1 cellular context compared by ENCODE assay signal in the genomic region with DNA sequence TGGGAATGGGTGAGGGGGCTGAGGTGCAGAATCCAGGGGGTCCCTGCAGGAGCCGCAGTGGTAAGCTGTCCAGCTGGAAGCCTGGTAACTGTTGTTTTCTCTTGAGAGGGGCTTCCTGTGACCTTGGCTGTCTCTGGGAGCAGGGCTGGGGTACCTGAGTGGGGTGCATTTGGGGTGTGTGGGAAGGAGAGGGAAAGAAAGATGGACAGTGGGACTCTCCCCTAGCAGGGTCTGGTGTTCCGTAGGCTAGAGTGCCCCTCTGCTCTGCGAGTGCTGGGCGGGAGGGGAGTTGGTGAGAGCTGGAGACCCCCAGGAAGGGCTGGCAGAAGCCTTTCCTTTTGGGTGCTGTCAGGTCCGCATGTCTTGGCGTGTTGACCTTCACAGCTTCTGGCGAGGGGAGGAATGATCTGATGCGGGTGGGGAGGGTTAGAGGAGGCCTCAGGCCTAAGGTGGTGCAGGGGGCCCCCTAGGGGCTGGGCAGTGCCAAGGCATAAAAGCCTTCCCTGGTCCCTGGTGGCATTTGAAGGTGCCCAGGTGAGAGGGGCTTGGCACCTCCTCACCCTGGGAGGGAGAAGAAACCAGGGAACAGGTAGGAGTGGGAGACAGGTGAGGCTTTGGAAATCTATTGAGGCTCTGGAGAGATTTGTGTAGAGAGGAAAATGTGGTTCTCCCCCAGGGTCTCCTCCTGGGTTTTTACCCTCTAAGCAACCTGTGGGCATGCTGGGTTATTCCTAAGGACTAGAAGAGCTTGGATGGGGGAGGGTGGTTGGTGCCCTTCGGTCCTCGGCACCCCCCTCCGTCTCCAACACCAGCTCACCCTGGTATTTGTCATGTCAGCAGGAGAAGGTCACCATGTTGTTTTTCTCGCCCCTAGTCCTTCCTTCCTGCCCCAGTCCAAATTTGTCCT.
TF ChIP-seq lines count a peak whose summit lies in the region.

No MANE protein-coding gene starts in this region.

TF ChIP-seq in HepG2, 621 proteins besides CTCF, POLR2A, EP300 and RAD21 (continued from another document and continues in another):
- TF ChIP-seq SMAD3 (CRISPR knock-in tag; IDR thresholded peaks at IDR 0.05) (no peak), ZNF543 (CRISPR knock-in tag; IDR thresholded peaks at IDR 0.05) (0 out of 2 replicates have a peak, but pooled peaks have one; percentile 26), FLYWCH1 (CRISPR knock-in tag; IDR thresholded peaks at IDR 0.05) (no peak), MBD4 (IDR thresholded peaks at IDR 0.05; ENCODE audit: borderline replicate concordance, low read length) (no peak), NPAS2 (CRISPR knock-in tag; IDR thresholded peaks at IDR 0.05; ENCODE audit: borderline replicate concordance) (no peak), TGIF2 (CRISPR knock-in tag; IDR thresholded peaks at IDR 0.05) (peak; percentile 71; the same call in 1 of the 2 replicates), ZC3H13 (CRISPR knock-in tag; IDR thresholded peaks at IDR 0.05) (peak; percentile 65; the same call in 1 of the 2 replicates), TMF1 (CRISPR knock-in tag; IDR thresholded peaks at IDR 0.05; ENCODE audit: low read depth) (no peak), MAFK (conservative IDR thresholded peaks at IDR 0.05 in 1 of 2, IDR thresholded peaks at IDR 0.05 in 1 of 2; ENCODE audit: low read length in 2 of 2) (peak; percentile 73 to 85), ARNT2 (CRISPR knock-in tag; IDR thresholded peaks at IDR 0.05; ENCODE audit: low read depth) (peak; percentile 25; the same call in 1 of the 2 replicates), YEATS4 (CRISPR knock-in tag; IDR thresholded peaks at IDR 0.05; ENCODE audit: borderline replicate concordance) (no peak), ZNF282 (IDR thresholded peaks at IDR 0.05; ENCODE audit: partially characterized antibody) (no peak), MBNL3 (CRISPR knock-in tag; conservative IDR thresholded peaks at IDR 0.05) (no peak), SIX1 (CRISPR knock-in tag; IDR thresholded peaks at IDR 0.05; ENCODE audit: borderline replicate concordance) (no peak), KAT7 (CRISPR knock-in tag; IDR thresholded peaks at IDR 0.05; ENCODE audit: borderline replicate concordance) (peak; percentile 92), ZNF713 (CRISPR knock-in tag; IDR thresholded peaks at IDR 0.05) (0 out of 2 replicates have a peak, but pooled peaks have one; percentile 74), FOXA1 (IDR thresholded peaks at IDR 0.05) (no peak), FOXA1 (CRISPR knock-in tag; IDR thresholded peaks at IDR 0.05) (peak; percentile 67), ZNF782 (CRISPR knock-in tag; IDR thresholded peaks at IDR 0.05; ENCODE audit: borderline replicate concordance) (peak; percentile 28; the same call in 1 of the 2 replicates), SMAD9 (CRISPR knock-in tag; IDR thresholded peaks at IDR 0.05) (0 out of 2 replicates have a peak, but pooled peaks have one; percentile 66), ZSCAN20 (CRISPR knock-in tag; IDR thresholded peaks at IDR 0.05; ENCODE audit: borderline replicate concordance) (no peak), ZNF510 (CRISPR knock-in tag; IDR thresholded peaks at IDR 0.05; ENCODE audit: low read depth) (no peak), DMAP1 (CRISPR knock-in tag; IDR thresholded peaks at IDR 0.05) (peak; percentile 45), NFIC (IDR thresholded peaks at IDR 0.05; ENCODE audit: low read length) (no peak), HNF4G (IDR thresholded peaks at IDR 0.05; ENCODE audit: borderline replicate concordance, low read depth, low read length) (no peak), HNF4G (CRISPR knock-in tag; IDR thresholded peaks at IDR 0.05; ENCODE audit: borderline replicate concordance, low read depth) (no peak), JARID2 (CRISPR knock-in tag; IDR thresholded peaks at IDR 0.05; ENCODE audit: insufficient replicate concordance) (no peak), MED8 (CRISPR knock-in tag; IDR thresholded peaks at IDR 0.05; ENCODE audit: insufficient replicate concordance) (no peak), ZNF749 (CRISPR knock-in tag; IDR thresholded peaks at IDR 0.05; ENCODE audit: borderline replicate concordance) (no peak), HNF4A (CRISPR knock-in tag; IDR thresholded peaks at IDR 0.05) (no peak; the same call in 1 of the 2 replicates), ZNF598 (CRISPR knock-in tag; IDR thresholded peaks at IDR 0.05; ENCODE audit: borderline replicate concordance) (peak; percentile 35; the same call in 1 of the 2 replicates), ZNF790 (CRISPR knock-in tag; IDR thresholded peaks at IDR 0.05; ENCODE audit: borderline replicate concordance) (0 out of 2 replicates have a peak, but pooled peaks have one; percentile 45), ZNF20 (CRISPR knock-in tag; IDR thresholded peaks at IDR 0.05) (no peak), SMC3 (IDR thresholded peaks at IDR 0.05; ENCODE audit: low read length) (0 out of 2 replicates have a peak, but pooled peaks have one; percentile 28), ZNF3 (CRISPR knock-in tag; IDR thresholded peaks at IDR 0.05) (0 out of 2 replicates have a peak, but pooled peaks have one; percentile 22), FOSL2 (CRISPR knock-in tag; IDR thresholded peaks at IDR 0.05) (peak; percentile 43; the same call in 1 of the 2 replicates), CEBPG (CRISPR knock-in tag; IDR thresholded peaks at IDR 0.05) (no peak)
- TF ChIP-seq, protein P1, sequence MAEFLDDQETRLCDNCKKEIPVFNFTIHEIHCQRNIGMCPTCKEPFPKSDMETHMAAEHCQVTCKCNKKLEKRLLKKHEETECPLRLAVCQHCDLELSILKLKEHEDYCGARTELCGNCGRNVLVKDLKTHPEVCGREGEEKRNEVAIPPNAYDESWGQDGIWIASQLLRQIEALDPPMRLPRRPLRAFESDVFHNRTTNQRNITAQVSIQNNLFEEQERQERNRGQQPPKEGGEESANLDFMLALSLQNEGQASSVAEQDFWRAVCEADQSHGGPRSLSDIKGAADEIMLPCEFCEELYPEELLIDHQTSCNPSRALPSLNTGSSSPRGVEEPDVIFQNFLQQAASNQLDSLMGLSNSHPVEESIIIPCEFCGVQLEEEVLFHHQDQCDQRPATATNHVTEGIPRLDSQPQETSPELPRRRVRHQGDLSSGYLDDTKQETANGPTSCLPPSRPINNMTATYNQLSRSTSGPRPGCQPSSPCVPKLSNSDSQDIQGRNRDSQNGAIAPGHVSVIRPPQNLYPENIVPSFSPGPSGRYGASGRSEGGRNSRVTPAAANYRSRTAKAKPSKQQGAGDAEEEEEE (CRISPR knock-in tag; IDR thresholded peaks at IDR 0.05; ENCODE audit: borderline replicate concordance) = no peak
- TF ChIP-seq, protein P2, sequence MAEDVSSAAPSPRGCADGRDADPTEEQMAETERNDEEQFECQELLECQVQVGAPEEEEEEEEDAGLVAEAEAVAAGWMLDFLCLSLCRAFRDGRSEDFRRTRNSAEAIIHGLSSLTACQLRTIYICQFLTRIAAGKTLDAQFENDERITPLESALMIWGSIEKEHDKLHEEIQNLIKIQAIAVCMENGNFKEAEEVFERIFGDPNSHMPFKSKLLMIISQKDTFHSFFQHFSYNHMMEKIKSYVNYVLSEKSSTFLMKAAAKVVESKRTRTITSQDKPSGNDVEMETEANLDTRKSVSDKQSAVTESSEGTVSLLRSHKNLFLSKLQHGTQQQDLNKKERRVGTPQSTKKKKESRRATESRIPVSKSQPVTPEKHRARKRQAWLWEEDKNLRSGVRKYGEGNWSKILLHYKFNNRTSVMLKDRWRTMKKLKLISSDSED (CRISPR knock-in tag; IDR thresholded peaks at IDR 0.05) = no peak
- TF ChIP-seq, protein P3, sequence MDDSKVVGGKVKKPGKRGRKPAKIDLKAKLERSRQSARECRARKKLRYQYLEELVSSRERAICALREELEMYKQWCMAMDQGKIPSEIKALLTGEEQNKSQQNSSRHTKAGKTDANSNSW (CRISPR knock-in tag; IDR thresholded peaks at IDR 0.05; ENCODE audit: borderline replicate concordance) = 0 out of 2 replicates have a peak, but pooled peaks have one; percentile 41
- TF ChIP-seq, protein P4, sequence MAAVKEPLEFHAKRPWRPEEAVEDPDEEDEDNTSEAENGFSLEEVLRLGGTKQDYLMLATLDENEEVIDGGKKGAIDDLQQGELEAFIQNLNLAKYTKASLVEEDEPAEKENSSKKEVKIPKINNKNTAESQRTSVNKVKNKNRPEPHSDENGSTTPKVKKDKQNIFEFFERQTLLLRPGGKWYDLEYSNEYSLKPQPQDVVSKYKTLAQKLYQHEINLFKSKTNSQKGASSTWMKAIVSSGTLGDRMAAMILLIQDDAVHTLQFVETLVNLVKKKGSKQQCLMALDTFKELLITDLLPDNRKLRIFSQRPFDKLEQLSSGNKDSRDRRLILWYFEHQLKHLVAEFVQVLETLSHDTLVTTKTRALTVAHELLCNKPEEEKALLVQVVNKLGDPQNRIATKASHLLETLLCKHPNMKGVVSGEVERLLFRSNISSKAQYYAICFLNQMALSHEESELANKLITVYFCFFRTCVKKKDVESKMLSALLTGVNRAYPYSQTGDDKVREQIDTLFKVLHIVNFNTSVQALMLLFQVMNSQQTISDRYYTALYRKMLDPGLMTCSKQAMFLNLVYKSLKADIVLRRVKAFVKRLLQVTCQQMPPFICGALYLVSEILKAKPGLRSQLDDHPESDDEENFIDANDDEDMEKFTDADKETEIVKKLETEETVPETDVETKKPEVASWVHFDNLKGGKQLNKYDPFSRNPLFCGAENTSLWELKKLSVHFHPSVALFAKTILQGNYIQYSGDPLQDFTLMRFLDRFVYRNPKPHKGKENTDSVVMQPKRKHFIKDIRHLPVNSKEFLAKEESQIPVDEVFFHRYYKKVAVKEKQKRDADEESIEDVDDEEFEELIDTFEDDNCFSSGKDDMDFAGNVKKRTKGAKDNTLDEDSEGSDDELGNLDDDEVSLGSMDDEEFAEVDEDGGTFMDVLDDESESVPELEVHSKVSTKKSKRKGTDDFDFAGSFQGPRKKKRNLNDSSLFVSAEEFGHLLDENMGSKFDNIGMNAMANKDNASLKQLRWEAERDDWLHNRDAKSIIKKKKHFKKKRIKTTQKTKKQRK (IDR thresholded peaks at IDR 0.05; ENCODE audit: low read length) = no peak
- TF ChIP-seq, protein P5, sequence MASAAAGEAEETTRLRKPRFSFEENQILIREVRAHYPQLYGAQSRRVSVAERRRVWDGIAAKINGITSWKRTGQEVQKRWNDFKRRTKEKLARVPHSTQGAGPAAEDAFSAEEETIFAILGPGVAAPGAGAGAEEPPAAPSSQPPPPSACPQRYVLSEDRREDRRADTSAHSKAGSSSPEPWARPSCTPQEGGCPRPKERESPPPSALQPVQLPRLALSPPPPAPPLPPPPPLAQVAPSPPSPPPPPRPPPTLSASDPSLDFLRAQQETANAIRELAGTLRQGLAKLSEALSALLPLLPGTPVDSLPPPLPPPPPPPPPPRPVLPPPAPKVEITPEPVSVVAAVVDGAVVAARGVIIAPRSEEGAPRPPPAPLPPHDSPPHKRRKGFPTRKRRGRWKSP (CRISPR knock-in tag; IDR thresholded peaks at IDR 0.05) = no peak
- TF ChIP-seq, protein P6, sequence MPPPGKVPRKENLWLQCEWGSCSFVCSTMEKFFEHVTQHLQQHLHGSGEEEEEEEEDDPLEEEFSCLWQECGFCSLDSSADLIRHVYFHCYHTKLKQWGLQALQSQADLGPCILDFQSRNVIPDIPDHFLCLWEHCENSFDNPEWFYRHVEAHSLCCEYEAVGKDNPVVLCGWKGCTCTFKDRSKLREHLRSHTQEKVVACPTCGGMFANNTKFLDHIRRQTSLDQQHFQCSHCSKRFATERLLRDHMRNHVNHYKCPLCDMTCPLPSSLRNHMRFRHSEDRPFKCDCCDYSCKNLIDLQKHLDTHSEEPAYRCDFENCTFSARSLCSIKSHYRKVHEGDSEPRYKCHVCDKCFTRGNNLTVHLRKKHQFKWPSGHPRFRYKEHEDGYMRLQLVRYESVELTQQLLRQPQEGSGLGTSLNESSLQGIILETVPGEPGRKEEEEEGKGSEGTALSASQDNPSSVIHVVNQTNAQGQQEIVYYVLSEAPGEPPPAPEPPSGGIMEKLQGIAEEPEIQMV (CRISPR knock-in tag; IDR thresholded peaks at IDR 0.05; ENCODE audit: low read depth) = peak; percentile 64; the same call in 1 of the 2 replicates
- TF ChIP-seq, protein P7, sequence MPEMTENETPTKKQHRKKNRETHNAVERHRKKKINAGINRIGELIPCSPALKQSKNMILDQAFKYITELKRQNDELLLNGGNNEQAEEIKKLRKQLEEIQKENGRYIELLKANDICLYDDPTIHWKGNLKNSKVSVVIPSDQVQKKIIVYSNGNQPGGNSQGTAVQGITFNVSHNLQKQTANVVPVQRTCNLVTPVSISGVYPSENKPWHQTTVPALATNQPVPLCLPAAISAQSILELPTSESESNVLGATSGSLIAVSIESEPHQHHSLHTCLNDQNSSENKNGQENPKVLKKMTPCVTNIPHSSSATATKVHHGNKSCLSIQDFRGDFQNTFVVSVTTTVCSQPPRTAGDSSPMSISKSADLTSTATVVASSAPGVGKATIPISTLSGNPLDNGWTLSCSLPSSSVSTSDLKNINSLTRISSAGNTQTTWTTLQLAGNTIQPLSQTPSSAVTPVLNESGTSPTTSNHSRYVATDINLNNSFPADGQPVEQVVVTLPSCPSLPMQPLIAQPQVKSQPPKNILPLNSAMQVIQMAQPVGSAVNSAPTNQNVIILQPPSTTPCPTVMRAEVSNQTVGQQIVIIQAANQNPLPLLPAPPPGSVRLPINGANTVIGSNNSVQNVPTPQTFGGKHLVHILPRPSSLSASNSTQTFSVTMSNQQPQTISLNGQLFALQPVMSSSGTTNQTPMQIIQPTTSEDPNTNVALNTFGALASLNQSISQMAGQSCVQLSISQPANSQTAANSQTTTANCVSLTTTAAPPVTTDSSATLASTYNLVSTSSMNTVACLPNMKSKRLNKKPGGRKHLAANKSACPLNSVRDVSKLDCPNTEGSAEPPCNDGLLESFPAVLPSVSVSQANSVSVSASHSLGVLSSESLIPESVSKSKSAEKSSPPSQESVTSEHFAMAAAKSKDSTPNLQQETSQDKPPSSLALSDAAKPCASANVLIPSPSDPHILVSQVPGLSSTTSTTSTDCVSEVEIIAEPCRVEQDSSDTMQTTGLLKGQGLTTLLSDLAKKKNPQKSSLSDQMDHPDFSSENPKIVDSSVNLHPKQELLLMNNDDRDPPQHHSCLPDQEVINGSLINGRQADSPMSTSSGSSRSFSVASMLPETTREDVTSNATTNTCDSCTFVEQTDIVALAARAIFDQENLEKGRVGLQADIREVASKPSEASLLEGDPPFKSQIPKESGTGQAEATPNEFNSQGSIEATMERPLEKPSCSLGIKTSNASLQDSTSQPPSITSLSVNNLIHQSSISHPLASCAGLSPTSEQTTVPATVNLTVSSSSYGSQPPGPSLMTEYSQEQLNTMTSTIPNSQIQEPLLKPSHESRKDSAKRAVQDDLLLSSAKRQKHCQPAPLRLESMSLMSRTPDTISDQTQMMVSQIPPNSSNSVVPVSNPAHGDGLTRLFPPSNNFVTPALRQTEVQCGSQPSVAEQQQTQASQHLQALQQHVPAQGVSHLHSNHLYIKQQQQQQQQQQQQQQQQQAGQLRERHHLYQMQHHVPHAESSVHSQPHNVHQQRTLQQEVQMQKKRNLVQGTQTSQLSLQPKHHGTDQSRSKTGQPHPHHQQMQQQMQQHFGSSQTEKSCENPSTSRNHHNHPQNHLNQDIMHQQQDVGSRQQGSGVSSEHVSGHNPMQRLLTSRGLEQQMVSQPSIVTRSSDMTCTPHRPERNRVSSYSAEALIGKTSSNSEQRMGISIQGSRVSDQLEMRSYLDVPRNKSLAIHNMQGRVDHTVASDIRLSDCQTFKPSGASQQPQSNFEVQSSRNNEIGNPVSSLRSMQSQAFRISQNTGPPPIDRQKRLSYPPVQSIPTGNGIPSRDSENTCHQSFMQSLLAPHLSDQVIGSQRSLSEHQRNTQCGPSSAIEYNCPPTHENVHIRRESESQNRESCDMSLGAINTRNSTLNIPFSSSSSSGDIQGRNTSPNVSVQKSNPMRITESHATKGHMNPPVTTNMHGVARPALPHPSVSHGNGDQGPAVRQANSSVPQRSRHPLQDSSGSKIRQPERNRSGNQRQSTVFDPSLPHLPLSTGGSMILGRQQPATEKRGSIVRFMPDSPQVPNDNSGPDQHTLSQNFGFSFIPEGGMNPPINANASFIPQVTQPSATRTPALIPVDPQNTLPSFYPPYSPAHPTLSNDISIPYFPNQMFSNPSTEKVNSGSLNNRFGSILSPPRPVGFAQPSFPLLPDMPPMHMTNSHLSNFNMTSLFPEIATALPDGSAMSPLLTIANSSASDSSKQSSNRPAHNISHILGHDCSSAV (CRISPR knock-in tag; IDR thresholded peaks at IDR 0.05; ENCODE audit: borderline replicate concordance) = peak; percentile 26; the same call in 1 of the 2 replicates
